In genomic region chr1:201470581-201470980, GRCh38 we compare ENCODE assay signal across 1 cellular context.
TF ChIP-seq lines count a peak whose summit lies in the region.

No MANE protein-coding gene starts in this region.

TF ChIP-seq in GM23338, 12 proteins besides CTCF, POLR2A, EP300 and RAD21 (continued from another document):
- TF ChIP-seq REST (IDR thresholded peaks at IDR 0.05; ENCODE audit: unreplicated experiment) (no peak), NANOG (IDR thresholded peaks at IDR 0.05; ENCODE audit: borderline replicate concordance) (no peak), ZNF462 (CRISPR knock-in tag; IDR thresholded peaks at IDR 0.05) (no peak), EZH2 (IDR thresholded peaks at IDR 0.05; ENCODE audit: low read depth, unreplicated experiment) (no peak)
TF ChIP-seq in GM23338: peak in this region for 0.
